ENCODE assay signal across 1 cellular context in the genomic region with DNA sequence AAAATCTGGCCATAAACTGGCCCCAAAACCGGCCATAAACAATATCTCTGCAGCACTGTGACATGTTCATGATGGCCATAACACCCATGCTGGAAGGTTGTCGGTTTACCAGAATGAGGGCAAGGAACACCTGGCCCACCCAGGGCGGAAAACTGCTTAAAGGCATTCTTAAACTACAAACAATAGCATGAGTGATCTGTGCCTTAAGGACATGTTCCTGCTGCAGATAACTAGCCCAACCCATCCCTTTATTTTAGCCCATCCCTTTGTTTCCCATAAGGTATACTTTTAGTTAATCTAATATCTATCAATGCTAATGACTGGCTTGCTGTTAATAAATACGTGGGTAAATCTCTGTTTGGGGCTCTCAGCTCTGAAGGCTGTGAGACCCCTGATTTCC. TPM values are rescaled to one million over a fixed set of nuclear protein-coding genes. Genes with fewer than 3 reads are reported as not detected.
"Had no signal": no experiment of that assay in that cellular context is flagged by ENCODE, and none has a peak within 500 bp of the region (broad histone marks: within the 10 kb centered on the region; RNA-seq: fewer than 3 reads in every experiment).

No MANE protein-coding gene starts in this region.

RNA-seq across cellular contexts. Expression of a gene that starts 42.6 kb away (rescaled TPM):
- total RNA-seq: ascending aorta had no signal
